1 cellular context compared by ENCODE assay signal in the genomic region with DNA sequence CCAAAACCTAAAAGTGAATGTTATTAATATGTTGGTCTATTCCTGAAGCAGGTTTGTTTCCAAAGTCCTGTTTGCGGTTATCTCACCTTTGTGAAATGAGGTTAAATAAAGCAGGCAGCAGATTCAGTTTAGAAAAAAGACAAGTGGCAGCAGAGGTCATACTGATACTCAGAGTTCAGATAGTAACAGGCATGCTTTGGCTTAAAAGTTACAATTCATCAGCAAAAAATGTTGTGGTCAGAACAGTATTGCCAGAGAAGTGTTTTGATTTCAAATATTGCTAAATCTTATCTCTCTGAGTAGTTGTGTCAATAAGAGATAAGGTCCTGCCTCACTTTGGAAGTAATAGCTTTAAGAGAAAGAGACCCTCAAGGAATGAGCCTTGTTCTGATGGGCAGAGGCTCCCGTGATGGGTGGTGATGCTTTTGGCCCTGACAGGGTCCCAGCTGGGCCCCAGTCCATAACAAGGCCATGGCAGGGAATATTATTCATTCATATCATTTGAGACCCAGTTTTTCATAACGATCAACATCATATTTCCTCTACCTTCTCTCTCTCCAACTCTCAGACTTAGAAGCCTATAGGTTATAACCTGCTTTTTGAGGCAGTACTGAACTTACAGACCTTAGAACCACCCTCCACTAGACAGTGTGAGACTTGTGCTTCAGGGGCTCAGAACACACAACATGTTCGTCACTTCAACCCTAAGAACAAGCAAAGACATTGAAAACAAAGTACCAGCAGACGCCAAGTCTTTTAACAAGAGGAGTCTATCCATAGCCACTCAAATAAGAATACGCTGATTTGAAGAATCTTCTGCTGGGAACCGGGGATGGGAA.
TF ChIP-seq lines count a peak whose summit lies in the region.

No MANE protein-coding gene starts in this region.

TF ChIP-seq in HepG2, 621 proteins besides CTCF, POLR2A, EP300 and RAD21 (continued from another document and continues in another):
- TF ChIP-seq, protein P1, sequence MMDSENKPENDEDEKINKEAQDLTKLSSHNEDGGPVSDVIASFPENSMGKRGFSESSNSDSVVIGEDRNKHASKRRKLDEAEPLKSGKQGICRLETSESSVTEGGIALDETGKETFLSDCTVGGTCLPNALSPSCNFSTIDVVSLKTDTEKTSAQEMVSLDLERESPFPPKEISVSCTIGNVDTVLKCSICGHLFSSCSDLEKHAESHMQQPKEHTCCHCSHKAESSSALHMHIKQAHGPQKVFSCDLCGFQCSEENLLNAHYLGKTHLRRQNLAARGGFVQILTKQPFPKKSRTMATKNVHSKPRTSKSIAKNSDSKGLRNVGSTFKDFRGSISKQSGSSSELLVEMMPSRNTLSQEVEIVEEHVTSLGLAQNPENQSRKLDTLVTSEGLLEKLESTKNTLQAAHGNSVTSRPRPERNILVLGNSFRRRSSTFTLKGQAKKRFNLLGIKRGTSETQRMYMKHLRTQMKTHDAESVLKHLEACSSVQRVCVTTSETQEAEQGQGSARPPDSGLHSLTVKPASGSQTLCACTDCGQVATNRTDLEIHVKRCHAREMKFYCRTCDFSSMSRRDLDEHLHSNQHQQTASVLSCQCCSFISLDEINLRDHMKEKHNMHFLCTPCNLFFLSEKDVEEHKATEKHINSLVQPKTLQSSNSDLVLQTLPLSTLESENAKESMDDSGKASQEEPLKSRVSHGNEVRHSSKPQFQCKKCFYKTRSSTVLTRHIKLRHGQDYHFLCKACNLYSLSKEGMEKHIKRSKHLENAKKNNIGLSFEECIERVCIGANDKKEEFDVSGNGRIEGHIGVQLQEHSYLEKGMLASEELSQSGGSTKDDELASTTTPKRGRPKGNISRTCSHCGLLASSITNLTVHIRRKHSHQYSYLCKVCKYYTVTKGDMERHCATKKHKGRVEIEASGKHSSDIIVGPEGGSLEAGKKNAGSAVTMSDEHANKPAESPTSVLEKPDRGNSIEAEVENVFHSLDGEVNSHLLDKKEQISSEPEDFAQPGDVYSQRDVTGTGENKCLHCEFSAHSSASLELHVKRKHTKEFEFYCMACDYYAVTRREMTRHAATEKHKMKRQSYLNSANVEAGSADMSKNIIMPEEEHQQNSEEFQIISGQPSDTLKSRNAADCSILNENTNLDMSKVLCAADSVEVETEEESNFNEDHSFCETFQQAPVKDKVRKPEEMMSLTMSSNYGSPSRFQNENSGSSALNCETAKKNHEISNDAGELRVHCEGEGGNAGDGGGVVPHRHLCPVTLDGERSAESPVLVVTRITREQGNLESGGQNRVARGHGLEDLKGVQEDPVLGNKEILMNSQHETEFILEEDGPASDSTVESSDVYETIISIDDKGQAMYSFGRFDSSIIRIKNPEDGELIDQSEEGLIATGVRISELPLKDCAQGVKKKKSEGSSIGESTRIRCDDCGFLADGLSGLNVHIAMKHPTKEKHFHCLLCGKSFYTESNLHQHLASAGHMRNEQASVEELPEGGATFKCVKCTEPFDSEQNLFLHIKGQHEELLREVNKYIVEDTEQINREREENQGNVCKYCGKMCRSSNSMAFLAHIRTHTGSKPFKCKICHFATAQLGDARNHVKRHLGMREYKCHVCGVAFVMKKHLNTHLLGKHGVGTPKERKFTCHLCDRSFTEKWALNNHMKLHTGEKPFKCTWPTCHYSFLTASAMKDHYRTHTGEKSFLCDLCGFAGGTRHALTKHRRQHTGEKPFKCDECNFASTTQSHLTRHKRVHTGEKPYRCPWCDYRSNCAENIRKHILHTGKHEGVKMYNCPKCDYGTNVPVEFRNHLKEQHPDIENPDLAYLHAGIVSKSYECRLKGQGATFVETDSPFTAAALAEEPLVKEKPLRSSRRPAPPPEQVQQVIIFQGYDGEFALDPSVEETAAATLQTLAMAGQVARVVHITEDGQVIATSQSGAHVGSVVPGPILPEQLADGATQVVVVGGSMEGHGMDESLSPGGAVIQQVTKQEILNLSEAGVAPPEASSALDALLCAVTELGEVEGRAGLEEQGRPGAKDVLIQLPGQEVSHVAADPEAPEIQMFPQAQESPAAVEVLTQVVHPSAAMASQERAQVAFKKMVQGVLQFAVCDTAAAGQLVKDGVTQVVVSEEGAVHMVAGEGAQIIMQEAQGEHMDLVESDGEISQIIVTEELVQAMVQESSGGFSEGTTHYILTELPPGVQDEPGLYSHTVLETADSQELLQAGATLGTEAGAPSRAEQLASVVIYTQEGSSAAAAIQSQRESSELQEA (CRISPR knock-in tag; IDR thresholded peaks at IDR 0.05; ENCODE audit: not compliant biosample characterization): no peak
- no peak for TF ChIP-seq EED (CRISPR knock-in tag; IDR thresholded peaks at IDR 0.05)
- TF ChIP-seq, protein P2, sequence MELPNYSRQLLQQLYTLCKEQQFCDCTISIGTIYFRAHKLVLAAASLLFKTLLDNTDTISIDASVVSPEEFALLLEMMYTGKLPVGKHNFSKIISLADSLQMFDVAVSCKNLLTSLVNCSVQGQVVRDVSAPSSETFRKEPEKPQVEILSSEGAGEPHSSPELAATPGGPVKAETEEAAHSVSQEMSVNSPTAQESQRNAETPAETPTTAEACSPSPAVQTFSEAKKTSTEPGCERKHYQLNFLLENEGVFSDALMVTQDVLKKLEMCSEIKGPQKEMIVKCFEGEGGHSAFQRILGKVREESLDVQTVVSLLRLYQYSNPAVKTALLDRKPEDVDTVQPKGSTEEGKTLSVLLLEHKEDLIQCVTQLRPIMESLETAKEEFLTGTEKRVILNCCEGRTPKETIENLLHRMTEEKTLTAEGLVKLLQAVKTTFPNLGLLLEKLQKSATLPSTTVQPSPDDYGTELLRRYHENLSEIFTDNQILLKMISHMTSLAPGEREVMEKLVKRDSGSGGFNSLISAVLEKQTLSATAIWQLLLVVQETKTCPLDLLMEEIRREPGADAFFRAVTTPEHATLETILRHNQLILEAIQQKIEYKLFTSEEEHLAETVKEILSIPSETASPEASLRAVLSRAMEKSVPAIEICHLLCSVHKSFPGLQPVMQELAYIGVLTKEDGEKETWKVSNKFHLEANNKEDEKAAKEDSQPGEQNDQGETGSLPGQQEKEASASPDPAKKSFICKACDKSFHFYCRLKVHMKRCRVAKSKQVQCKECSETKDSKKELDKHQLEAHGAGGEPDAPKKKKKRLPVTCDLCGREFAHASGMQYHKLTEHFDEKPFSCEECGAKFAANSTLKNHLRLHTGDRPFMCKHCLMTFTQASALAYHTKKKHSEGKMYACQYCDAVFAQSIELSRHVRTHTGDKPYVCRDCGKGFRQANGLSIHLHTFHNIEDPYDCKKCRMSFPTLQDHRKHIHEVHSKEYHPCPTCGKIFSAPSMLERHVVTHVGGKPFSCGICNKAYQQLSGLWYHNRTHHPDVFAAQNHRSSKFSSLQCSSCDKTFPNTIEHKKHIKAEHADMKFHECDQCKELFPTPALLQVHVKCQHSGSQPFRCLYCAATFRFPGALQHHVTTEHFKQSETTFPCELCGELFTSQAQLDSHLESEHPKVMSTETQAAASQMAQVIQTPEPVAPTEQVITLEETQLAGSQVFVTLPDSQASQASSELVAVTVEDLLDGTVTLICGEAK (IDR thresholded peaks at IDR 0.05): no peak
- TF ChIP-seq, protein P2 (CRISPR knock-in tag; IDR thresholded peaks at IDR 0.05): no peak
- TF ChIP-seq NR3C1 (CRISPR knock-in tag; IDR thresholded peaks at IDR 0.05): no peak
- peak; percentile 46; the same call in 1 of the 2 replicates for TF ChIP-seq SIX4 (CRISPR knock-in tag; IDR thresholded peaks at IDR 0.05)
- TF ChIP-seq NPAS2 (CRISPR knock-in tag; IDR thresholded peaks at IDR 0.05; ENCODE audit: borderline replicate concordance): no peak
- TF ChIP-seq, protein P3, sequence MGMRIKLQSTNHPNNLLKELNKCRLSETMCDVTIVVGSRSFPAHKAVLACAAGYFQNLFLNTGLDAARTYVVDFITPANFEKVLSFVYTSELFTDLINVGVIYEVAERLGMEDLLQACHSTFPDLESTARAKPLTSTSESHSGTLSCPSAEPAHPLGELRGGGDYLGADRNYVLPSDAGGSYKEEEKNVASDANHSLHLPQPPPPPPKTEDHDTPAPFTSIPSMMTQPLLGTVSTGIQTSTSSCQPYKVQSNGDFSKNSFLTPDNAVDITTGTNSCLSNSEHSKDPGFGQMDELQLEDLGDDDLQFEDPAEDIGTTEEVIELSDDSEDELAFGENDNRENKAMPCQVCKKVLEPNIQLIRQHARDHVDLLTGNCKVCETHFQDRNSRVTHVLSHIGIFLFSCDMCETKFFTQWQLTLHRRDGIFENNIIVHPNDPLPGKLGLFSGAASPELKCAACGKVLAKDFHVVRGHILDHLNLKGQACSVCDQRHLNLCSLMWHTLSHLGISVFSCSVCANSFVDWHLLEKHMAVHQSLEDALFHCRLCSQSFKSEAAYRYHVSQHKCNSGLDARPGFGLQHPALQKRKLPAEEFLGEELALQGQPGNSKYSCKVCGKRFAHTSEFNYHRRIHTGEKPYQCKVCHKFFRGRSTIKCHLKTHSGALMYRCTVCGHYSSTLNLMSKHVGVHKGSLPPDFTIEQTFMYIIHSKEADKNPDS (CRISPR knock-in tag; IDR thresholded peaks at IDR 0.05): peak; percentile 90; the same call in 1 of the 2 replicates
- TF ChIP-seq, protein P4, sequence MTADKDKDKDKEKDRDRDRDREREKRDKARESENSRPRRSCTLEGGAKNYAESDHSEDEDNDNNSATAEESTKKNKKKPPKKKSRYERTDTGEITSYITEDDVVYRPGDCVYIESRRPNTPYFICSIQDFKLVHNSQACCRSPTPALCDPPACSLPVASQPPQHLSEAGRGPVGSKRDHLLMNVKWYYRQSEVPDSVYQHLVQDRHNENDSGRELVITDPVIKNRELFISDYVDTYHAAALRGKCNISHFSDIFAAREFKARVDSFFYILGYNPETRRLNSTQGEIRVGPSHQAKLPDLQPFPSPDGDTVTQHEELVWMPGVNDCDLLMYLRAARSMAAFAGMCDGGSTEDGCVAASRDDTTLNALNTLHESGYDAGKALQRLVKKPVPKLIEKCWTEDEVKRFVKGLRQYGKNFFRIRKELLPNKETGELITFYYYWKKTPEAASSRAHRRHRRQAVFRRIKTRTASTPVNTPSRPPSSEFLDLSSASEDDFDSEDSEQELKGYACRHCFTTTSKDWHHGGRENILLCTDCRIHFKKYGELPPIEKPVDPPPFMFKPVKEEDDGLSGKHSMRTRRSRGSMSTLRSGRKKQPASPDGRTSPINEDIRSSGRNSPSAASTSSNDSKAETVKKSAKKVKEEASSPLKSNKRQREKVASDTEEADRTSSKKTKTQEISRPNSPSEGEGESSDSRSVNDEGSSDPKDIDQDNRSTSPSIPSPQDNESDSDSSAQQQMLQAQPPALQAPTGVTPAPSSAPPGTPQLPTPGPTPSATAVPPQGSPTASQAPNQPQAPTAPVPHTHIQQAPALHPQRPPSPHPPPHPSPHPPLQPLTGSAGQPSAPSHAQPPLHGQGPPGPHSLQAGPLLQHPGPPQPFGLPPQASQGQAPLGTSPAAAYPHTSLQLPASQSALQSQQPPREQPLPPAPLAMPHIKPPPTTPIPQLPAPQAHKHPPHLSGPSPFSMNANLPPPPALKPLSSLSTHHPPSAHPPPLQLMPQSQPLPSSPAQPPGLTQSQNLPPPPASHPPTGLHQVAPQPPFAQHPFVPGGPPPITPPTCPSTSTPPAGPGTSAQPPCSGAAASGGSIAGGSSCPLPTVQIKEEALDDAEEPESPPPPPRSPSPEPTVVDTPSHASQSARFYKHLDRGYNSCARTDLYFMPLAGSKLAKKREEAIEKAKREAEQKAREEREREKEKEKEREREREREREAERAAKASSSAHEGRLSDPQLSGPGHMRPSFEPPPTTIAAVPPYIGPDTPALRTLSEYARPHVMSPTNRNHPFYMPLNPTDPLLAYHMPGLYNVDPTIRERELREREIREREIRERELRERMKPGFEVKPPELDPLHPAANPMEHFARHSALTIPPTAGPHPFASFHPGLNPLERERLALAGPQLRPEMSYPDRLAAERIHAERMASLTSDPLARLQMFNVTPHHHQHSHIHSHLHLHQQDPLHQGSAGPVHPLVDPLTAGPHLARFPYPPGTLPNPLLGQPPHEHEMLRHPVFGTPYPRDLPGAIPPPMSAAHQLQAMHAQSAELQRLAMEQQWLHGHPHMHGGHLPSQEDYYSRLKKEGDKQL (CRISPR knock-in tag; IDR thresholded peaks at IDR 0.05; ENCODE audit: low read depth): peak; percentile 99
- TF ChIP-seq SMC3 (IDR thresholded peaks at IDR 0.05; ENCODE audit: low read length): no peak
- TF ChIP-seq CBX1 (IDR thresholded peaks at IDR 0.05; ENCODE audit: low read depth): no peak
- no peak for TF ChIP-seq ZNF20 (CRISPR knock-in tag; IDR thresholded peaks at IDR 0.05)
- no peak for TF ChIP-seq SUZ12 (IDR thresholded peaks at IDR 0.05; ENCODE audit: low read depth, low read length)
- no peak for TF ChIP-seq ZKSCAN5 (CRISPR knock-in tag; IDR thresholded peaks at IDR 0.05)
- no peak for TF ChIP-seq PHF20 (CRISPR knock-in tag; IDR thresholded peaks at IDR 0.05)
- TF ChIP-seq ZNF569 (CRISPR knock-in tag; IDR thresholded peaks at IDR 0.05; ENCODE audit: borderline replicate concordance): no peak
- TF ChIP-seq AGO2 (optimal IDR thresholded peaks at IDR 0.05; ENCODE audit: low read depth, low read length): no peak
- no peak for TF ChIP-seq CBX5 (CRISPR knock-in tag; IDR thresholded peaks at IDR 0.05; ENCODE audit: borderline replicate concordance)
- TF ChIP-seq TSC22D2 (CRISPR knock-in tag; IDR thresholded peaks at IDR 0.05; ENCODE audit: borderline replicate concordance): no peak
- no peak for TF ChIP-seq ZIK1 (CRISPR knock-in tag; IDR thresholded peaks at IDR 0.05; ENCODE audit: borderline replicate concordance, low read depth)
- no peak for TF ChIP-seq PRPF4 (IDR thresholded peaks at IDR 0.05; ENCODE audit: low read depth, low read length, poor library complexity, severe bottlenecking)
